ENCODE assay signal across 9 cellular contexts in the genomic region with DNA sequence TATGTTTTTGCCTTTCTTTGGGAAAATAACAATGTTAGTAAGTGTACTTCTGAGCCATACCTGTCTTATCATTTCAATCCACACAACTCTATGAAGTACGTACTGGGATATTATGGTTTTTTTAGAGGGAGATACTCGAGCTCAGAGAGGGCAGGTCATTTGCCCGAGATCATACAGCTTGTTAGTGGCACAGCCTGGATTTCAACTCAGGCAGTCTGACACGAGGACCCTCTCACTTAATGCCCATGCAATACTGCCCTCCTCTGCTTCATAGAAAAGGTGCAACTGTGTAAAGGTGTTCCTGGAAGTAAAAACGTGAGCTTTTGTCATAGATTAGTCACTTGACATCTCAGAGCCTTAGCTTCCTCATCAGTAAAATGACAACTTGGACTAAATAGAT.
DNase-seq lines count a peak whose midpoint lies in the region; ATAC-seq and TF ChIP-seq lines count a peak whose summit lies in the region.
"Had no signal": no experiment of that assay in that cellular context is flagged by ENCODE, and none has a peak within 500 bp of the region (broad histone marks: within the 10 kb centered on the region; RNA-seq: fewer than 3 reads in every experiment).

No MANE protein-coding gene starts in this region.

- no peak for TF ChIP-seq POLR2A in lower leg skin (IDR thresholded peaks at IDR 0.05)

- H3K4me1 Mint-ChIP-seq in stimulated activated naive B cell treated with anti-CD40 and anti-IgM and Interleukin-4, amounts not matched to agents 10 μg/mL and 1 μg/mL and 100 μg/mL, for 72 hours = peaks cover 28 to 43% of the 10 kb centered on the region in 2 donors

- H3K4me3 ChIP-seq in fibroblast of pulmonary artery (replicated peaks; ENCODE audit: low read depth, low read length) (no peak overlapping the region), lower leg skin (ENCODE audit: low read depth, poor library complexity, severe bottlenecking) (no peak overlapping the region)
- H3K4me3 ChIP-seq: lung had no signal

- intact Hi-C loops in cardiac septum (cut with DNase I) (loop anchor here (10.0 kb wide), 1 partner anchor 99 kb away; no protein-coding TSS in a partner anchor), lower leg skin (cut with DNase I; ENCODE audit: low total_unique reads) (no loop called here)

- ATAC-seq in GM19351 (IDR thresholded peaks at IDR 0.05; ENCODE audit: unreplicated experiment) (peak; percentile 46), HG03520 (IDR thresholded peaks at IDR 0.05; ENCODE audit: unreplicated experiment) (peak; percentile 47)
- ATAC-seq in stimulated activated naive B cell treated with anti-CD40 and anti-IgM and Interleukin-4, amounts not matched to agents 10 μg/mL and 1 μg/mL and 100 μg/mL, for 72 hours (replicated peaks) = peak; percentile 78 to 80

- peak; percentile 18 for TF ChIP-seq CTCF in fibroblast of pulmonary artery (IDR thresholded peaks at IDR 0.05; ENCODE audit: low read length, missing control alignments)
- TF ChIP-seq CTCF in lower leg skin (IDR thresholded peaks at IDR 0.05) = no peak

- peaks cover 11 to 19% of the 10 kb centered on the region in 2 donors for H3K36me3 Mint-ChIP-seq in stimulated activated naive B cell treated with anti-CD40 and anti-IgM and Interleukin-4, amounts not matched to agents 10 μg/mL and 1 μg/mL and 100 μg/mL, for 72 hours

- WGBS in lower leg skin, 2 donors = 22 to 47% methylated on average over 5 of the region's 5 CpGs

- H3K4me3 Mint-ChIP-seq in stimulated activated naive B cell treated with anti-CD40 and anti-IgM and Interleukin-4, amounts not matched to agents 10 μg/mL and 1 μg/mL and 100 μg/mL, for 72 hours = peak overlapping the region; percentile 59 to 68

- DNase-seq in Daoy (ENCODE audit: low read depth) (peak; percentile 65), OCI-M1 (lab: John Stamatoyannopoulos, UW) (peak; percentile 34), fibroblast of pulmonary artery (ENCODE audit: low read depth) (peak; percentile 17), cardiac septum (ENCODE audit: low spot score) (no peak), lower leg skin (ENCODE audit: low spot score in 2 of 2) (no peak)
- DNase-seq in stimulated activated naive B cell treated with anti-CD40 and anti-IgM and Interleukin-4, amounts not matched to agents 10 μg/mL and 1 μg/mL and 100 μg/mL, for 72 hours = peak; percentile 61

- H3K9me3 Mint-ChIP-seq in stimulated activated naive B cell treated with anti-CD40 and anti-IgM and Interleukin-4, amounts not matched to agents 10 μg/mL and 1 μg/mL and 100 μg/mL, for 72 hours = no peaks in the 10 kb centered on the region

- peak overlapping the region; percentile 91 for H3K27ac Mint-ChIP-seq in stimulated activated naive B cell treated with anti-CD40 and anti-IgM and Interleukin-4, amounts not matched to agents 10 μg/mL and 1 μg/mL and 100 μg/mL, for 72 hours

- H3K27me3 Mint-ChIP-seq in stimulated activated naive B cell treated with anti-CD40 and anti-IgM and Interleukin-4, amounts not matched to agents 10 μg/mL and 1 μg/mL and 100 μg/mL, for 72 hours = peaks cover 30 to 39% of the 10 kb centered on the region in 2 donors

Comparison
In these comparisons a context has a peak if more than half of its experiments do, and no peak if none do; other contexts are left out.
1. DNase-seq: peak in Daoy (single experiment), OCI-M1 (single experiment), fibroblast of pulmonary artery (single experiment) and stimulated activated naive B cell treated with anti-CD40 and anti-IgM and Interleukin-4, amounts not matched to agents 10 μg/mL and 1 μg/mL and 100 μg/mL, for 72 hours (single experiment); none in cardiac septum (single experiment) and lower leg skin (0 of 2).
2. Peak in every context shown above with its lines, with median percentiles within 50 percentile points of each other: ATAC-seq.